ENCODE assay signal across 10 cellular contexts in the genomic region with DNA sequence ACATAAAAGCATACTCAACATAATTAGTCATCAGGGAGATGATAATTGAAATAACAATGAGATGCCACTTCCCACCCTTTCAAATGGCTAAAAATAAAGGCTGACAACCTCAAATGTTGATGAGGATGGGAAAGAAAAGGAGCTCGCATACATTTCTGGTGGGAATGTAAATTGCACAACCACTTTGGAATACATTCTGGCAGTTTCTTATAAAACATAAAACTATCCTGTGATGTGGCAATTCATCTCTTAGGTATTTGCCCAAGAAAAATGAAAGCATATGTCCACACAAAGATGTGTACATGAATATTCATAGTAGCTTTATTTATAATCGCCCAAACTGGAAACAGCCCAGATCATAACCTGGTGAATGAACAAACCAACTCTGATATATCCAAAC. TPM values are rescaled to one million over a fixed set of nuclear protein-coding genes. Genes with fewer than 3 reads are reported as not detected.
DNase-seq lines count a peak whose midpoint lies in the region; ATAC-seq and TF ChIP-seq lines count a peak whose summit lies in the region.
"Had no signal": no experiment of that assay in that cellular context is flagged by ENCODE, and none has a peak within 500 bp of the region (broad histone marks: within the 10 kb centered on the region; RNA-seq: fewer than 3 reads in every experiment).

No MANE protein-coding gene starts in this region.

- H3K27ac ChIP-seq in CD8-positive, alpha-beta memory T cell (ENCODE audit: low read depth, low read length), result no peak overlapping the region
- H3K27ac ChIP-seq in ovary, result no peak overlapping the region
- H3K27ac ChIP-seq: prostate gland had no signal

- TF ChIP-seq EP300 in ovary (IDR thresholded peaks at IDR 0.05), result no peak

- POLR2A ChIA-PET in CD8-positive, alpha-beta memory T cell (lab: Charles Lee), result no interaction called here

- CTCF ChIA-PET in CD8-positive, alpha-beta memory T cell (lab: Charles Lee), result no interaction called here

- no peak for DNase-seq in CD8-positive, alpha-beta memory T cell
- DNase-seq in LHCN-M2 (ENCODE audit: low read depth) (peak; percentile 4), choroid plexus epithelial cell (ENCODE audit: low read depth) (peak; percentile 50), ovary (no peak), iPS-NIHi7 (ENCODE audit: extremely low spot score) (no peak), mesenteric fat pad (ENCODE audit: low spot score) (no peak)

- H3K36me3 Mint-ChIP-seq in CD8-positive, alpha-beta memory T cell, result peaks cover under 1 to 10% (median 3%) of the 10 kb centered on the region in 3 donors
- H3K36me3 Mint-ChIP-seq in nephron (ENCODE audit: low read depth), result peaks cover 6% of the 10 kb centered on the region

- peak overlapping the region in 6 of 7 donors; percentile 81 to 88 (median 84) for H3K4me3 Mint-ChIP-seq in CD8-positive, alpha-beta memory T cell
- peak overlapping the region; percentile 85 to 88 (median 86) for H3K4me3 Mint-ChIP-seq in nephron

- H3K9me3 Mint-ChIP-seq in CD8-positive, alpha-beta memory T cell, result no peaks in the 10 kb centered on the region
- peaks cover 13% of the 10 kb centered on the region for H3K9me3 Mint-ChIP-seq in nephron

- no peaks in the 10 kb centered on the region for H3K36me3 ChIP-seq in CD8-positive, alpha-beta memory T cell (ENCODE audit: insufficient read depth, low read length)
- H3K36me3 ChIP-seq in ovary, result no peaks in the 10 kb centered on the region
- H3K36me3 ChIP-seq: prostate gland had no signal

- peaks cover 25% of the 10 kb centered on the region for H3K4me1 ChIP-seq in CD8-positive, alpha-beta memory T cell (ENCODE audit: insufficient read depth, low read length)
- peaks cover 3% of the 10 kb centered on the region for H3K4me1 ChIP-seq in ovary (ENCODE audit: insufficient read depth)
- H3K4me1 ChIP-seq: prostate gland had no signal

- peaks cover 13 to 17% of the 10 kb centered on the region in 2 donors for H3K27me3 Mint-ChIP-seq in CD8-positive, alpha-beta memory T cell
- H3K27me3 Mint-ChIP-seq in nephron (ENCODE audit: low read depth), result peaks cover 7% of the 10 kb centered on the region

- peak overlapping the region in 2 of 8 donors; percentile 48 for H3K27ac Mint-ChIP-seq in CD8-positive, alpha-beta memory T cell
- peak overlapping the region in 1 of 3 experiments; percentile 53 for H3K27ac Mint-ChIP-seq in nephron

- intact Hi-C loops in ovary (cut with DNase I), result no loop called here

- peaks cover 19 to 37% (median 33%) of the 10 kb centered on the region in 3 donors for H3K4me1 Mint-ChIP-seq in CD8-positive, alpha-beta memory T cell
- H3K4me1 Mint-ChIP-seq in nephron, result peaks cover 18% of the 10 kb centered on the region

- no peaks in the 10 kb centered on the region for H3K9me3 ChIP-seq in CD8-positive, alpha-beta memory T cell (ENCODE audit: low read length)
- no peaks in the 10 kb centered on the region for H3K9me3 ChIP-seq in ovary
- H3K9me3 ChIP-seq: prostate gland had no signal

- WGBS in ovary, 3 donors, result 46 to 66% (median 58%) methylated on average over 2 of the region's 2 CpGs

- peak overlapping the region; percentile 41 for H3K4me3 ChIP-seq in CD8-positive, alpha-beta memory T cell (ENCODE audit: low read length)
- H3K4me3 ChIP-seq in choroid plexus epithelial cell (ENCODE audit: low read depth, low read length) (no peak overlapping the region), ovary (no peak overlapping the region)

- ATAC-seq in GM21447 (IDR thresholded peaks at IDR 0.05; ENCODE audit: unreplicated experiment), result no peak

- TF ChIP-seq CTCF in choroid plexus epithelial cell (conservative IDR thresholded peaks at IDR 0.05; ENCODE audit: low read depth, low read length) (no peak), nephron (IDR thresholded peaks at IDR 0.05; ENCODE audit: unreplicated experiment in 3 of 3) (no peak), ovary (IDR thresholded peaks at IDR 0.05) (no peak)

- no peaks in the 10 kb centered on the region for H3K27me3 ChIP-seq in CD8-positive, alpha-beta memory T cell (ENCODE audit: insufficient read depth, low read length, poor library complexity, severe bottlenecking)
- H3K27me3 ChIP-seq in ovary, result no peaks in the 10 kb centered on the region

- TF ChIP-seq POLR2A in ovary (IDR thresholded peaks at IDR 0.05), result no peak

RNA-seq across cellular contexts. Expression of a gene that starts 0.7 kb away (rescaled TPM):
- total RNA-seq in CD8-positive, alpha-beta memory T cell, result 10 to 100 TPM in 1 of 2 experiments, 1 to 10 TPM in 1; 9.2 to 10.1 TPM
- polyA plus RNA-seq in CD8-positive, alpha-beta memory T cell, result 5.4 TPM
- total RNA-seq in LHCN-M2 (2014; rRNA removed) (6.6 and 9.0 TPM in 2 replicates), ovary (10 to 100 TPM; 27.5 to 75.9 (median 50.1) TPM), mesenteric fat pad (21.3 TPM)
- polyA plus RNA-seq in LHCN-M2 (2012), result 4.3 TPM
- polyA plus RNA-seq in ovary, result 10 to 100 TPM; 42.7 to 49.6 TPM

RNA-seq across cellular contexts. Expression of a gene that starts 11.7 kb away (rescaled TPM):
- not detected for total RNA-seq in CD8-positive, alpha-beta memory T cell
- polyA plus RNA-seq in CD8-positive, alpha-beta memory T cell, result not detected
- not detected in 2 replicates for total RNA-seq in LHCN-M2 (2014; rRNA removed)
- polyA plus RNA-seq in LHCN-M2 (2012), result not detected
- total RNA-seq in ovary, result not detected
- under 1 TPM in 1 of 2 donors, not detected in 1; 0.04 TPM for polyA plus RNA-seq in ovary
- not detected for total RNA-seq in mesenteric fat pad
- total RNA-seq: RPMI7951 had no signal

Comparison
In these comparisons a context has a peak if more than half of its experiments do, and no peak if none do; other contexts are left out.
1. DNase-seq: peak in LHCN-M2 (single experiment) and choroid plexus epithelial cell (single experiment); none in CD8-positive, alpha-beta memory T cell (0 of 5), ovary (0 of 5), iPS-NIHi7 (single experiment) and mesenteric fat pad (single experiment).